ENCODE assay signal across 29 cellular contexts in the genomic region with DNA sequence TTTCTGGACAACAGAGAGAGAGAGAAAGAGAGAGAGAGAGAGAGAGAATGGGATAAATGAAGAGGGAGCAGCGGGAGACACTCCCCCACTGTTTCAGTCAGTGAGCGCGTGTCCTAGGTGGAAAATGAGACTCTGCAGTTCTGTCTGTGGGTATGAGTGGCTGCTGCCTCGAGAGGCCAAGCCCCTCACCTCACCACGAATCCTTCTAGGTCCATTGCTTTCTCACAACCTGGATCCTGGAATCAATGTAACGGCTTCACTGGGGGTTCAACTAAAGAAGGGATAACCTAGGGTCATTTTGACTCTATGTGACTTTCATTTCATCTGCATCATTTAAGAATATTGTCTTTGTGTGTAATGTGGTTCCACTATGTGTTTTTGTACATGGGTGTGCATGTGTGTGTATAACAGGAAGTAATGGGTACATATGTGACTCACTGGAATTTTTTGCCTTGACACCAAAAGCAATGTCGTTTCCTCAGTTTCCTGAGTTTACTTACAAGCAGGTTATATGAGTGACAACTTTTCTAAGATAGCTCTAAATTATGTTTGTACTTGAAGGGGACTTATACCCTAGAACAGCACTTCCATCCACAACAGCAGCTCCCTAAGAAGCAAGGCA.
A peak's percentile ranks its signal among the peaks of the same experiment; 100 is the strongest.
DNase-seq lines count a peak whose midpoint lies in the region; ATAC-seq and TF ChIP-seq lines count a peak whose summit lies in the region.
"Had no signal": no experiment of that assay in that cellular context is flagged by ENCODE, and none has a peak within 500 bp of the region (broad histone marks: within the 10 kb centered on the region; RNA-seq: fewer than 3 reads in every experiment).

No MANE protein-coding gene starts in this region.

- POLR2A ChIA-PET in T-cell (lab: Charles Lee) = no interaction called here

- H3K4me3 Mint-ChIP-seq in activated T-cell treated with anti-CD3 and anti-CD28 coated beads, Interleukin-2, amount 50 U/mL, for 72 hours = peak overlapping the region; percentile 40 to 87
- H3K4me3 Mint-ChIP-seq in T-cell = peak overlapping the region; percentile 21 to 48 (median 47)
- H3K4me3 Mint-ChIP-seq in activated naive CD8-positive, alpha-beta T cell = peak overlapping the region; percentile 2
- H3K4me3 Mint-ChIP-seq: natural killer cell, type B pancreatic cell had no signal

- DNase-seq in activated T-cell treated with anti-CD3 and anti-CD28 coated beads, Interleukin-2, amount 50 U/mL, for 72 hours = peak in 1 of 2 donors; percentile 14
- DNase-seq in activated T-cell treated with anti-CD3 and anti-CD28 coated beads for 4 hours (no peak), T-cell (no peak), heart left ventricle (no peak), NCI-H1694 treated with DMSO at 0.1 percent for 48 hours (lab: John Stamatoyannopoulos, UW) (no peak)
- DNase-seq in stimulated activated naive CD8-positive, alpha-beta T cell treated with anti-CD3 and anti-CD28 coated beads, Interleukin-15, Interleukin-2, amounts not matched to agents 100 U/mL and 50 U/mL, for 24 hours = no peak
- DNase-seq: activated CD4-positive, alpha-beta T cell treated with anti-CD3 and anti-CD28 coated beads for 1 hour; activated CD8-positive, alpha-beta memory T cell treated with anti-CD3 and anti-CD28 coated beads, Interleukin-2, amount 50 U/mL, for 4 hours; activated gamma-delta T cell treated with Interleukin-2 at 50 U/mL for 16 hours; anterior cingulate cortex; BE2C; COR-L47; DMS53; effector memory CD4-positive, alpha-beta T cell; hypothalamus; MG63; natural killer cell; NCI-H1105 treated with DMSO at 0.1 percent for 48 hours; NCI-H2029; NCI-H524; NK-92 treated with Interleukin-12 subunit alpha and Interleukin-12 subunit beta, amount 100 ng/mL, for 24 hours; stimulated activated CD4-positive, alpha-beta T cell treated with anti-CD3 and anti-CD28 coated beads, Interleukin-4, amount 100 ng/mL, for 4 hours had no signal

- CTCF ChIA-PET in T-cell (lab: Charles Lee) = no interaction called here

- intact Hi-C loops in heart left ventricle (cut with DNase I) = no loop called here

- TF ChIP-seq CTCF in heart left ventricle (IDR thresholded peaks at IDR 0.05) = no peak

- H3K27ac Mint-ChIP-seq in activated T-cell treated with anti-CD3 and anti-CD28 coated beads, Interleukin-2, amount 50 U/mL, for 72 hours = peak overlapping the region; percentile 87
- H3K27ac Mint-ChIP-seq in T-cell = peak overlapping the region; percentile 92 to 94
- H3K27ac Mint-ChIP-seq in activated naive CD8-positive, alpha-beta T cell = peak overlapping the region; percentile 72
- H3K27ac Mint-ChIP-seq: natural killer cell, type B pancreatic cell had no signal

- peaks cover 59% of the 10 kb centered on the region for H3K4me1 Mint-ChIP-seq in activated T-cell treated with anti-CD3 and anti-CD28 coated beads, Interleukin-2, amount 50 U/mL, for 72 hours (ENCODE audit: low read depth)
- peaks cover 75 to 78% (median 78%) of the 10 kb centered on the region in 3 donors for H3K4me1 Mint-ChIP-seq in T-cell
- peaks cover 73% of the 10 kb centered on the region for H3K4me1 Mint-ChIP-seq in activated naive CD8-positive, alpha-beta T cell (ENCODE audit: low read depth)

- no peaks in the 10 kb centered on the region for H3K36me3 ChIP-seq in heart left ventricle
- H3K36me3 ChIP-seq: BE2C, MG63 had no signal

- no peaks in the 10 kb centered on the region for H3K27me3 Mint-ChIP-seq in activated T-cell treated with anti-CD3 and anti-CD28 coated beads, Interleukin-2, amount 50 U/mL, for 72 hours (ENCODE audit: low read depth)
- no peaks in the 10 kb centered on the region for H3K27me3 Mint-ChIP-seq in T-cell
- H3K27me3 Mint-ChIP-seq in activated naive CD8-positive, alpha-beta T cell = no peaks in the 10 kb centered on the region
- H3K27me3 Mint-ChIP-seq: type B pancreatic cell had no signal

- no peak overlapping the region for H3K27ac ChIP-seq in heart left ventricle
- H3K27ac ChIP-seq: coronary artery, HL-60, KMS-11 had no signal

- no peaks in the 10 kb centered on the region for H3K36me3 Mint-ChIP-seq in activated T-cell treated with anti-CD3 and anti-CD28 coated beads, Interleukin-2, amount 50 U/mL, for 72 hours (ENCODE audit: insufficient read depth in 2 of 2)
- no peaks in the 10 kb centered on the region for H3K36me3 Mint-ChIP-seq in T-cell
- peaks cover 3% of the 10 kb centered on the region for H3K36me3 Mint-ChIP-seq in activated naive CD8-positive, alpha-beta T cell
- H3K36me3 Mint-ChIP-seq: natural killer cell, type B pancreatic cell had no signal

- H3K9me3 Mint-ChIP-seq in activated T-cell treated with anti-CD3 and anti-CD28 coated beads, Interleukin-2, amount 50 U/mL, for 72 hours = peaks cover 0 to 2% of the 10 kb centered on the region in 2 donors
- H3K9me3 Mint-ChIP-seq in T-cell = no peaks in the 10 kb centered on the region
- H3K9me3 Mint-ChIP-seq in activated naive CD8-positive, alpha-beta T cell (ENCODE audit: low read depth) = peaks cover 4% of the 10 kb centered on the region
- H3K9me3 Mint-ChIP-seq: natural killer cell, type B pancreatic cell had no signal

- ATAC-seq in activated T-cell treated with anti-CD3 and anti-CD28 coated beads, Interleukin-2, amount 50 U/mL, for 72 hours (replicated peaks in 1 of 2) = peak; percentile 69 to 79
- ATAC-seq in T-cell (replicated peaks in 1 of 4) (peak in 2 of 4 experiments; percentile 18 to 34), heart left ventricle (no peak), GM21528 (IDR thresholded peaks at IDR 0.05; ENCODE audit: low FRiP score, unreplicated experiment) (no peak)
- ATAC-seq in stimulated activated naive CD8-positive, alpha-beta T cell treated with anti-CD3 and anti-CD28 coated beads, Interleukin-15, Interleukin-2, amounts not matched to agents 100 U/mL and 50 U/mL, for 24 hours = peak; percentile 37

- WGBS in heart left ventricle, 4 donors = 87 to 93% (median 90%) methylated on average over 7 of the region's 7 CpGs

- H3K27me3 ChIP-seq in heart left ventricle = no peaks in the 10 kb centered on the region
- H3K27me3 ChIP-seq: BE2C, MG63 had no signal

- no peaks in the 10 kb centered on the region for H3K9me3 ChIP-seq in heart left ventricle
- H3K9me3 ChIP-seq: BE2C, MG63 had no signal

- peaks cover 0 to 18% (median 6%) of the 10 kb centered on the region in 12 donors for H3K4me1 ChIP-seq in heart left ventricle
- H3K4me1 ChIP-seq: BE2C had no signal

- no peak overlapping the region for H3K4me3 ChIP-seq in heart left ventricle
- H3K4me3 ChIP-seq: coronary artery, lung, MG63 had no signal

- no peak for TF ChIP-seq POLR2A in heart left ventricle (IDR thresholded peaks at IDR 0.05)

Comparison
In these comparisons a context has a peak if more than half of its experiments do, and no peak if none do; other contexts are left out.
1. ATAC-seq: peak in activated T-cell treated with anti-CD3 and anti-CD28 coated beads, Interleukin-2, amount 50 U/mL, for 72 hours (2 of 2) and stimulated activated naive CD8-positive, alpha-beta T cell treated with anti-CD3 and anti-CD28 coated beads, Interleukin-15, Interleukin-2, amounts not matched to agents 100 U/mL and 50 U/mL, for 24 hours (single experiment); none in heart left ventricle (0 of 4) and GM21528 (single experiment).
2. H3K4me3 Mint-ChIP-seq: peak in every context shown above with its lines; median percentile 64 in activated T-cell treated with anti-CD3 and anti-CD28 coated beads, Interleukin-2, amount 50 U/mL, for 72 hours; 47 in T-cell; 2 in activated naive CD8-positive, alpha-beta T cell.
3. Peak in every context shown above with its lines, with median percentiles within 50 percentile points of each other: H3K27ac Mint-ChIP-seq.